In genomic region chr12:49959570-49960473, GRCh38 we compare ENCODE assay signal across 9 cellular contexts. TPM values are rescaled to one million over a fixed set of nuclear protein-coding genes. Genes with fewer than 3 reads are reported as not detected.
DNase-seq lines count a peak whose midpoint lies in the region; FAIRE-seq and TF ChIP-seq lines count a peak whose summit lies in the region.
"Had no signal": no experiment of that assay in that cellular context is flagged by ENCODE, and none has a peak within 500 bp of the region (broad histone marks: within the 10 kb centered on the region; RNA-seq: fewer than 3 reads in every experiment).

No MANE protein-coding gene starts in this region.

- peak; percentile 13 for FAIRE-seq in bronchial epithelial cell (lab: Jason Lieb, UNC)

- H3K27me3 Mint-ChIP-seq in nephron (ENCODE audit: low read depth), result peaks cover 82% of the 10 kb centered on the region

- peaks cover 23% of the 10 kb centered on the region for H3K4me1 Mint-ChIP-seq in nephron

- no peaks in the 10 kb centered on the region for H3K36me3 ChIP-seq in bronchial epithelial cell (ENCODE audit: control insufficient read depth, insufficient read depth, low read length)
- H3K36me3 ChIP-seq: left ventricle myocardium inferior had no signal

- no peak overlapping the region for H3K4me3 ChIP-seq in bronchial epithelial cell (ENCODE audit: low read depth, low read length)

- peaks cover 3% of the 10 kb centered on the region for H3K9me3 Mint-ChIP-seq in nephron

- peak overlapping the region in 2 of 3 experiments; percentile 2 to 54 for H3K27ac Mint-ChIP-seq in nephron

- no peaks in the 10 kb centered on the region for H3K36me3 Mint-ChIP-seq in nephron (ENCODE audit: low read depth)

- peak overlapping the region; percentile 76 to 77 (median 76) for H3K4me3 Mint-ChIP-seq in nephron

- in situ Hi-C loops in Caki2 (cut with HindIII; ENCODE audit: low pct_unique_long_range_greater_than_20kb, low sequenced_read_pairs) (loop anchor here (10.0 to 25.0 kb wide), 2 partner anchors 102 to 195 kb away; partner anchors contain the start of gene ASIC1), GM13977 (cut with MboI; ENCODE audit: low pct_unique_long_range_greater_than_20kb, low sequenced_read_pairs, unreplicated experiment) (loop anchor here (10.0 kb wide), 1 partner anchor 95 kb away; the partner anchor contains the start of gene ASIC1)

- DNase-seq in Caki2 (ENCODE audit: low read depth) (peak; percentile 78), LHCN-M2 (ENCODE audit: low read depth) (peak; percentile 88), bronchial epithelial cell (ENCODE audit: low read depth) (peak; percentile 33), cerebellum (ENCODE audit: low spot score) (no peak), GM13977 (ENCODE audit: low spot score) (no peak), NCI-H748 (lab: John Stamatoyannopoulos, UW; ENCODE audit: unreplicated experiment) (no peak)
- DNase-seq in stimulated activated CD4-positive, alpha-beta T cell treated with anti-CD3 and anti-CD28 coated beads, Interleukin-2, amount 100 ng/mL, for 48 hours, result no peak
- DNase-seq: left ventricle myocardium inferior had no signal

- H3K27me3 ChIP-seq in bronchial epithelial cell (ENCODE audit: control insufficient read depth, insufficient read depth, low read length), result peaks cover 14% of the 10 kb centered on the region

- TF ChIP-seq CTCF in bronchial epithelial cell (IDR thresholded peaks at IDR 0.05; ENCODE audit: insufficient read depth, low read length, severe bottlenecking), result no peak
- no peak for TF ChIP-seq CTCF in nephron (IDR thresholded peaks at IDR 0.05; ENCODE audit: unreplicated experiment in 3 of 3)
- no peak for TF ChIP-seq CTCF in GM13977 (IDR thresholded peaks at IDR 0.05; ENCODE audit: extremely low read depth, insufficient read depth, missing control alignments)

RNA-seq across cellular contexts. Expression of gene AQP5, which starts 1.9 kb away (rescaled TPM):
- not detected in 2 replicates for total RNA-seq in Caki2 (2014; rRNA removed; shearing (Covaris generic); ENCODE audit: low replicate concordance)
- total RNA-seq in LHCN-M2 (2014; rRNA removed) (0.11 TPM in 1 of 2 replicates, not detected in the other), bronchial epithelial cell (1.3 and 9.9 TPM in 2 replicates), cerebellum (0.82 TPM)
- polyA plus RNA-seq in LHCN-M2 (2012), result not detected

RNA-seq across cellular contexts. Expression of gene AQP2, which starts 9.3 kb away (rescaled TPM):
- total RNA-seq in Caki2 (2014; rRNA removed; shearing (Covaris generic); ENCODE audit: low replicate concordance), result not detected in 2 replicates
- total RNA-seq in LHCN-M2 (2014; rRNA removed), result not detected in 2 replicates
- not detected for polyA plus RNA-seq in LHCN-M2 (2012)
- not detected in 2 replicates for total RNA-seq in bronchial epithelial cell
- total RNA-seq in cerebellum, result not detected
- total RNA-seq: left ventricle myocardium inferior had no signal

RNA-seq across cellular contexts. Expression of gene AQP6, which starts 12.9 kb away (rescaled TPM):
- total RNA-seq in Caki2 (2014; rRNA removed; shearing (Covaris generic); ENCODE audit: low replicate concordance), result not detected in 2 replicates
- total RNA-seq in LHCN-M2 (2014; rRNA removed) (not detected in 2 replicates), bronchial epithelial cell (under 0.01 TPM in 1 of 2 replicates, not detected in the other), cerebellum (0.27 TPM)
- not detected for polyA plus RNA-seq in LHCN-M2 (2012)
- total RNA-seq: left ventricle myocardium inferior had no signal

RNA-seq across cellular contexts. Expression of gene FAIM2, which starts 56.1 kb away (rescaled TPM):
- total RNA-seq in Caki2 (2014; rRNA removed; shearing (Covaris generic); ENCODE audit: low replicate concordance), result not detected in 2 replicates
- 4.1 and 4.2 TPM in 2 replicates for total RNA-seq in LHCN-M2 (2014; rRNA removed)
- 1.7 TPM for polyA plus RNA-seq in LHCN-M2 (2012)
- 0.53 TPM in 1 of 2 replicates, not detected in the other for total RNA-seq in bronchial epithelial cell
- total RNA-seq in cerebellum, result 14.1 TPM

Comparison
In these comparisons a context has a peak if more than half of its experiments do, and no peak if none do; other contexts are left out.
1. DNase-seq: peak in Caki2 (single experiment), LHCN-M2 (single experiment) and bronchial epithelial cell (single experiment); none in stimulated activated CD4-positive, alpha-beta T cell treated with anti-CD3 and anti-CD28 coated beads, Interleukin-2, amount 100 ng/mL, for 48 hours (0 of 2), cerebellum (single experiment), GM13977 (single experiment) and NCI-H748 (single experiment).